ENCODE assay signal across 8 cellular contexts in the genomic region with DNA sequence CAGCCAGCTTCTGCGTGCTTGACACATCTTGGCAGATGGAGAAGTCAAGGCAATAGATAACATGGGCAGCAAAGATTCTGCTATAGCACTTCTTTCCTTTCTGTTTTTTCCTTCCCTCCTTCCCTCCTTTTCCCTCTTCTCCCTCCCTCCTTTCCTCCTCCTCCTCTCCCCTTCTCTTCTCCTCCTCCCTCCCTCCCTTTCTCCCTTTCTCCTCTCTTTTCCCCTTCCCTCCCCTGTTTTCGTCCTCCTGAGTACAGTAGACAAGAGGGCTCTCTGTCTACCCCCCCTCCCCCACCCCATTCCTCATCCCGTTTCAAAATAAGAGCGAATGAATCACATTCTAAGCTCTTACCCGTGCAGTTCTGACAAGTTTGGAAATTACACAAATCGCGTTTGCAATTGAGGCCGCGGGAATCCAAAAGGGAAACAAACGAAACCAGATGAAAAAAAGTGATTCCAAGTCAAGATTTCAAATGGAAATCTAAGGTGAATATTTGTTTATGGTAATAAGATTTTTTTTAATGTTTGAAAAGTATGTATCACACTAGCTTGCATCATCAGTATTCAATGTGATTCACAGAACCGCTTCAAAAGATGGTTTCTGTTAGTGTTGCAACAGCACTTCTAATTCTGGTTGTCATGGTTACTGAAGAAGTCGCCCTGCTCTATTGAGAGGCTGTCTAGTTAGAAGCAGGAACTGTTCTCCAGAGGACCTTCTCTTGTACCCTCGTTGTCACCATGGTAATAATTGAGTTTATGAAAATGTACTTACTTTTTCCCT. TPM values are rescaled to one million over a fixed set of nuclear protein-coding genes. Genes with fewer than 3 reads are reported as not detected.
DNase-seq lines count a peak whose midpoint lies in the region; ATAC-seq and TF ChIP-seq lines count a peak whose summit lies in the region.

No MANE protein-coding gene starts in this region.

- no peak for TF ChIP-seq POLR2A in prostate gland (IDR thresholded peaks at IDR 0.05)

- H3K36me3 ChIP-seq in OCI-LY3 (replicated peaks; ENCODE audit: low read depth, low read length) (no peaks in the 10 kb centered on the region), prostate gland (no peaks in the 10 kb centered on the region)

- intact Hi-C loops in left cardiac atrium (cut with DNase I) (loop anchor here in 1 of 2 donors (10.0 kb wide), 1 partner anchor 111 kb away; no protein-coding TSS in a partner anchor), prostate gland (cut with DNase I) (no loop called here)

- ATAC-seq in HG03103 (IDR thresholded peaks at IDR 0.05; ENCODE audit: low read depth, unreplicated experiment) (peak; percentile 70), left cardiac atrium (peak; percentile 38 to 74)

- WGBS in prostate gland, result 10% methylated on average over 13 of the region's 13 CpGs

- H3K4me1 ChIP-seq in OCI-LY3 (ENCODE audit: low read length) (0 out of 2 replicates have a peak, but pooled peaks cover 7% of the 10 kb centered on the region), prostate gland (replicated peaks) (peaks cover 3% of the 10 kb centered on the region)

- no peaks in the 10 kb centered on the region for H4K20me1 ChIP-seq in OCI-LY3 (ENCODE audit: insufficient read depth, low read length)

- H3K79me2 ChIP-seq in OCI-LY3 (ENCODE audit: low read length), result no peaks in the 10 kb centered on the region

- H3K4me3 ChIP-seq in OCI-LY3 (ENCODE audit: low read length), result peak overlapping the region; percentile 77
- H3K4me3 ChIP-seq in prostate gland, result peak overlapping the region; percentile 34 to 43

- H3K27ac ChIP-seq in OCI-LY3 (ENCODE audit: low read length), result no peak overlapping the region
- no peak overlapping the region for H3K27ac ChIP-seq in prostate gland

- TF ChIP-seq CTCF in OCI-LY3 (IDR thresholded peaks at IDR 0.05; ENCODE audit: low read depth, low read length) (no peak), prostate gland (IDR thresholded peaks at IDR 0.05) (no peak)

- H3K27me3 ChIP-seq in OCI-LY3 (ENCODE audit: low read depth, low read length) (no peaks in the 10 kb centered on the region), prostate gland (replicated peaks; ENCODE audit: insufficient read depth) (no peaks in the 10 kb centered on the region)

- H3K9ac ChIP-seq in OCI-LY3 (ENCODE audit: low read length), result no peak overlapping the region

- H3K9me3 ChIP-seq in OCI-LY3 (ENCODE audit: insufficient read depth, low read length), result no peaks in the 10 kb centered on the region
- no peaks in the 10 kb centered on the region for H3K9me3 ChIP-seq in prostate gland

- peak overlapping the region; percentile 90 for H3K4me2 ChIP-seq in OCI-LY3 (ENCODE audit: low read length)

- no peak overlapping the region for H2AFZ ChIP-seq in OCI-LY3 (ENCODE audit: low read depth, low read length)

- peak; percentile 18 to 29 for DNase-seq in activated CD4-positive, alpha-beta T cell treated with anti-CD3 and anti-CD28 coated beads for 24 hours (ENCODE audit: low read depth in 2 of 2)
- no peak for DNase-seq in activated CD4-positive, alpha-beta T cell treated with anti-CD3 and anti-CD28 coated beads for 1 hour
- DNase-seq in amniotic epithelial cell (ENCODE audit: low read depth) (peak; percentile 94), left cardiac atrium (peak; percentile 29), prostate gland (ENCODE audit: low spot score) (no peak), COLO668 (lab: John Stamatoyannopoulos, UW; ENCODE audit: unreplicated experiment) (no peak)

RNA-seq across cellular contexts. Expression of gene NIM1K, which starts 1.3 kb away (rescaled TPM):
- under 1 TPM; 0.34 to 0.91 TPM for total RNA-seq in left cardiac atrium
- total RNA-seq in prostate gland, result under 1 TPM in 1 of 2 donors, not detected in 1; 0.14 TPM

Comparison
In these comparisons a context has a peak if more than half of its experiments do, and no peak if none do; other contexts are left out.
1. DNase-seq: peak in activated CD4-positive, alpha-beta T cell treated with anti-CD3 and anti-CD28 coated beads for 24 hours (2 of 2), amniotic epithelial cell (single experiment) and left cardiac atrium (single experiment); none in activated CD4-positive, alpha-beta T cell treated with anti-CD3 and anti-CD28 coated beads for 1 hour (single experiment), prostate gland (single experiment) and COLO668 (single experiment).